Comparison of ENCODE assay signal across 28 cellular contexts in the genomic region with DNA sequence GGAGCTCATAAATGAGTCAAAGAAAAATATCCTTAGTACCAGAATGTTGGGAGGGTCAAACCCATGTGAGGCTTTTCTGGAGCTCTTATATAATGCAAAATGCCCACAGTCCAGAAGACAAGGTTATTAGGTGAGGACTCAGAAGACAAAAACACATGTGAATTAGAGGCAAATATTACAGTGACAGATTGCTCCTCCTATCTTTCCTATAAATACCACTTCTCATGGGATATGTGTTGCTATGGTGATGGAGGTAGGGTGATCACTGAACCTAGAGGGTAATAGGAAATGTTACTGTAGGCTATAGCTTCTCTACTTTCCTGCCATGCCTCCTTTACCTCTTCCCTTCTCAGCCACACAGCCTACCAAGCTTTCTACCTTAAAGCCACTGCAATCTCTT.
"Had no signal": no experiment of that assay in that cellular context is flagged by ENCODE, and none has a peak within 500 bp of the region (broad histone marks: within the 10 kb centered on the region; RNA-seq: fewer than 3 reads in every experiment).

No MANE protein-coding gene starts in this region.

- H3K4me3 ChIP-seq: SJCRH30 had no signal

- H3K4me3 Mint-ChIP-seq: activated CD4-positive, alpha-beta memory T cell treated with anti-CD3 and anti-CD28 coated beads, Interleukin-2, amount 10 ng/mL, durations not matched to agents 7 days and 5 days; activated CD4-positive, alpha-beta T cell treated with anti-CD3 and anti-CD28 coated beads for 36 hours; activated naive CD4-positive, alpha-beta T cell treated with anti-CD3 and anti-CD28 coated beads for 36 hours; activated naive CD8-positive, alpha-beta T cell; activated T-helper 17 cell treated with anti-CD3 and anti-CD28 coated beads, Interleukin-2, amount 50 U/mL, for 72 hours had no signal

- DNase-seq: activated CD4-positive, alpha-beta memory T cell treated with anti-CD3 and anti-CD28 coated beads, Interleukin-2, amount 10 ng/mL, durations not matched to agents 7 days and 5 days; activated CD4-positive, alpha-beta T cell treated with anti-CD3 and anti-CD28 coated beads for 36 hours; activated CD4-positive, alpha-beta T cell treated with anti-CD3 and anti-CD28 coated beads, Interleukin-2, amount 50 U/mL, for 1 hour; activated CD4-positive, CD25-positive, alpha-beta regulatory T cell; activated gamma-delta T cell; activated naive CD4-positive, alpha-beta T cell treated with anti-CD3 and anti-CD28 coated beads for 36 hours; activated T-cell treated with anti-CD3 and anti-CD28 coated beads for 4 hours; activated T-cell treated with anti-CD3 and anti-CD28 coated beads, Interleukin-2, amount 50 U/mL, for 48 hours; amygdala; NCI-H1105; NCI-H1436; NCI-H187 treated with DMSO at 0.1 percent for 48 hours; NCI-H2081 treated with DMSO at 0.1 percent for 48 hours; NCI-H446 treated with DMSO at 0.1 percent for 48 hours; NCI-H526 treated with DMSO at 0.1 percent for 48 hours; NCI-H82; OCI-M1; Right ventricle myocardium superior; SJCRH30; SK-N-SH; T-helper 1 cell had no signal

- H3K27ac ChIP-seq: KMS-11, RWPE1, SJCRH30, VCaP had no signal

- H3K9me3 Mint-ChIP-seq: activated CD4-positive, alpha-beta memory T cell treated with anti-CD3 and anti-CD28 coated beads, Interleukin-2, amount 10 ng/mL, durations not matched to agents 7 days and 5 days; activated naive CD4-positive, alpha-beta T cell treated with anti-CD3 and anti-CD28 coated beads for 36 hours; activated T-helper 17 cell treated with anti-CD3 and anti-CD28 coated beads, Interleukin-2, amount 50 U/mL, for 72 hours had no signal

- ATAC-seq: activated CD4-positive, alpha-beta T cell treated with anti-CD3 and anti-CD28 coated beads for 36 hours; activated T-helper 17 cell treated with anti-CD3 and anti-CD28 coated beads, Interleukin-2, amount 50 U/mL, for 72 hours; Panc1 had no signal

- H3K4me1 Mint-ChIP-seq: activated CD4-positive, alpha-beta T cell treated with anti-CD3 and anti-CD28 coated beads for 36 hours; activated T-helper 17 cell treated with anti-CD3 and anti-CD28 coated beads, Interleukin-2, amount 50 U/mL, for 72 hours had no signal

- H3K4me1 ChIP-seq: SJCRH30 had no signal

- H3K27ac Mint-ChIP-seq: activated CD4-positive, alpha-beta memory T cell treated with anti-CD3 and anti-CD28 coated beads, Interleukin-2, amount 10 ng/mL, durations not matched to agents 7 days and 5 days; activated CD4-positive, alpha-beta T cell treated with anti-CD3 and anti-CD28 coated beads for 36 hours; activated naive CD4-positive, alpha-beta T cell treated with anti-CD3 and anti-CD28 coated beads for 36 hours; activated naive CD8-positive, alpha-beta T cell; activated T-helper 17 cell treated with anti-CD3 and anti-CD28 coated beads, Interleukin-2, amount 50 U/mL, for 72 hours; IgD-negative memory B cell had no signal

- H3K4me2 ChIP-seq: KMS-11, SK-N-SH had no signal

- H3K36me3 ChIP-seq: SJCRH30 had no signal

- H3K9me3 ChIP-seq: SJCRH30, SK-N-SH had no signal

- H3K9ac ChIP-seq: KMS-11, SK-N-SH had no signal

- H3K36me3 Mint-ChIP-seq: activated naive CD8-positive, alpha-beta T cell; IgD-negative memory B cell had no signal

- H3K27me3 ChIP-seq: SJCRH30 had no signal
